In genomic region chr12:54398995-54399793, GRCh38 we compare ENCODE assay signal across 8 cellular contexts. TPM values are rescaled to one million over a fixed set of nuclear protein-coding genes. Genes with fewer than 3 reads are reported as not detected.
DNase-seq lines count a peak whose midpoint lies in the region; ATAC-seq and TF ChIP-seq lines count a peak whose summit lies in the region.

No MANE protein-coding gene starts in this region.

- no peaks in the 10 kb centered on the region for H3K9me3 Mint-ChIP-seq in memory B cell

- H3K27me3 ChIP-seq in dorsolateral prefrontal cortex: no peaks in the 10 kb centered on the region

- H3K36me3 Mint-ChIP-seq in memory B cell: no peaks in the 10 kb centered on the region

- no peak overlapping the region for H3K4me3 ChIP-seq in dorsolateral prefrontal cortex

- no peak overlapping the region for H3K27ac Mint-ChIP-seq in memory B cell

- peak; percentile 75 to 98 (median 96) for TF ChIP-seq CTCF in dorsolateral prefrontal cortex (IDR thresholded peaks at IDR 0.05 in 54 of 56, conservative IDR thresholded peaks at IDR 0.05 in 2 of 56; ENCODE audit: low read depth in 1 of 56, partially characterized antibody in 56 of 56)

- H3K4me3 Mint-ChIP-seq in memory B cell: no peak overlapping the region

- H3K4me1 Mint-ChIP-seq in memory B cell: peaks cover 4% of the 10 kb centered on the region

- H3K27me3 Mint-ChIP-seq in memory B cell: peaks cover 2% of the 10 kb centered on the region

- ATAC-seq in HG03378 (IDR thresholded peaks at IDR 0.05; ENCODE audit: unreplicated experiment) (peak; percentile 67), memory B cell (ENCODE audit: low read depth) (peak; percentile 98)

- no peak overlapping the region for H3K27ac ChIP-seq in dorsolateral prefrontal cortex

- DNase-seq in NCI-H510A treated with DMSO at 0.1 percent for 48 hours (lab: John Stamatoyannopoulos, UW) (peak; percentile 78), NCI-H510A (lab: John Stamatoyannopoulos, UW) (no peak), NCI-H82 treated with DMSO at 0.1 percent for 48 hours (lab: John Stamatoyannopoulos, UW; ENCODE audit: unreplicated experiment) (peak; percentile 49), dorsolateral prefrontal cortex (peak; percentile 73 to 92 (median 85)), memory B cell (ENCODE audit: low spot score in 2 of 2) (peak; percentile 89 to 93)
- DNase-seq in activated CD4-positive, alpha-beta T cell treated with anti-CD3 and anti-CD28 coated beads, Interleukin-2, amount 50 U/mL, for 4 hours: peak; percentile 85 to 91
- DNase-seq in stimulated activated CD8-positive, alpha-beta memory T cell treated with anti-CD3 and anti-CD28 coated beads, Interleukin-15, amount 100 ng/mL, for 24 hours (ENCODE audit: low read depth): peak; percentile 76

- intact Hi-C loops in dorsolateral prefrontal cortex (cut with DNase I): loop anchor here in 1 of 2 donors (5.0 kb wide), 1 partner anchor 63 kb away; no protein-coding TSS in a partner anchor

RNA-seq across cellular contexts. Expression of gene ZNF385A, which starts 14.7 kb away (rescaled TPM):
- 100 to 1,000 TPM in 10 of 120 experiments, 10 to 100 TPM in 110; 41.0 to 204 (median 73.8) TPM for total RNA-seq in dorsolateral prefrontal cortex

RNA-seq across cellular contexts. Expression of gene ITGA5, which starts 19.9 kb away (rescaled TPM):
- 10 to 100 TPM in 71 of 120 experiments, 1 to 10 TPM in 49; 3.0 to 60.5 (median 11.1) TPM for total RNA-seq in dorsolateral prefrontal cortex

RNA-seq across cellular contexts. Expression of gene GPR84, which starts 34.9 kb away (rescaled TPM):
- 1 to 10 TPM in 52 of 120 experiments, under 1 TPM in 51, not detected in 17; 0.22 to 7.8 (median 1.0) TPM for total RNA-seq in dorsolateral prefrontal cortex
